Comparison of ENCODE assay signal across 3 cellular contexts in the genomic region with DNA sequence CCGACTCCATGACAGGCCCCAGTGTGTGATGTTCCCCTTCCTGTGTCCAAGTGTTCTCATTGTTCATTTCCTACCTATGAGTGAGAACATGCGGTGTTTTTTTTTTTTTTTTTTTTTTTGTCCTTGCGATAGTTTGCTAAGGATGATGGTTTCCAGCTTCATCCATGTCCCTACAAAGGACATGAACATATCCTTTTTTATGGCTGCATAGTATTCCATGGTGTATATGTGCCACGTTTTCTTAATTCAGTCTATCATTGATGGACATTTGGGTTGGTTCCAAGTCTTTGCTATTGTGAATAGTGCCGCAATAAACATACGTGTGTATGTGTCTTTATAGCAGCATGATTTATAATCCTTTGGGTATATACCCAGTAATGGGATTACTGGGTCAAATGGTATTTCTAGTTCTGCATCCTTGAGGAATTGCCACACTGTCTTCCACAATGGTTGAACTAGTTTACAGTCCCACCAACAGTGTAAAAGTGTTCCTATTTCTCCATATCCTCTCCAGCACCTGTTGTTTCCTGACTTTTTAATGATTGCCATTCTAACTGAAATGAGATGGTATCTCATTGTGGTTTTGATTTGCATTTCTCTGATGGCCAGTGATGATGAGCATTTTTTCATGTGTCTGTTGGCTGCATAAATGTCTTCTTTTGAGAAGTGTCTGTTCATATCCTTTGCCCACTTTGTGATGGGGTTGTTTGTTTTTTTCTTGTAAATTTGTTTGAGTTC. TPM values are rescaled to one million over a fixed set of nuclear protein-coding genes. Genes with fewer than 3 reads are reported as not detected.
A peak's percentile ranks its signal among the peaks of the same experiment; 100 is the strongest.
DNase-seq lines count a peak whose midpoint lies in the region; ATAC-seq, FAIRE-seq and TF ChIP-seq lines count a peak whose summit lies in the region.
"Not testable (repeated sequence)": the region's sequence is repeated elsewhere in the genome, so short reads cannot be mapped to it uniquely, and the experiment has no call there.

No MANE protein-coding gene starts in this region.

- not testable (repeated sequence) for TF ChIP-seq POLR2A in K562 (conservative IDR thresholded peaks at IDR 0.05); HepG2 (IDR thresholded peaks at IDR 0.05; ENCODE audit: insufficient read depth in 1 of 2, low read depth in 2 of 2, low read length in 2 of 2)

- H3K36me3 ChIP-seq in HEK293 (ENCODE audit: control insufficient read depth in 2 of 2, insufficient read depth in 1 of 2, low read length in 2 of 2); K562 (ENCODE audit: control insufficient read depth, insufficient read depth, low read length); HepG2 (replicated peaks in 1 of 2; ENCODE audit: control insufficient read depth in 1 of 2, insufficient read depth in 2 of 2, low read length in 2 of 2): not testable (repeated sequence)

- not testable (repeated sequence) for TF ChIP-seq RAD21 in K562 (CRISPR knock-in tag; conservative IDR thresholded peaks at IDR 0.05 in 1 of 2, IDR thresholded peaks at IDR 0.05 in 1 of 2); HepG2 (CRISPR knock-in tag; IDR thresholded peaks at IDR 0.05)

- POLR2A ChIA-PET in HEK293 (lab: Yijun Ruan, JAX); K562 (lab: Yijun Ruan, JAX); HepG2 (lab: Yijun Ruan, JAX): not testable (repeated sequence)

- not testable (repeated sequence) for TF ChIP-seq EP300 in K562 (IDR thresholded peaks at IDR 0.05; ENCODE audit: low read length); HepG2 (IDR thresholded peaks at IDR 0.05; ENCODE audit: low read depth in 2 of 2, low read length in 2 of 2); HepG2 (CRISPR knock-in tag; IDR thresholded peaks at IDR 0.05; ENCODE audit: borderline replicate concordance)

- ATAC-seq in K562, HepG2: not testable (repeated sequence)

- CTCF ChIA-PET in HEK293 (lab: Yijun Ruan, JAX); K562 (lab: Yijun Ruan, JAX; ENCODE audit: low intra/inter-chr PET ratio); HepG2 (lab: Yijun Ruan, JAX; ENCODE audit: low intra/inter-chr PET ratio, low total read pairs): not testable (repeated sequence)

- H3K9ac ChIP-seq in K562 (ENCODE audit: insufficient read depth in 1 of 2, low read depth in 2 of 2, low read length in 2 of 2); HepG2 (ENCODE audit: insufficient read depth, low read depth, low read length): not testable (repeated sequence)

- H3K9me3 ChIP-seq in HEK293 (ENCODE audit: control insufficient read depth, insufficient read depth, low read depth, low read length); K562 (replicated peaks; ENCODE audit: control insufficient read depth, insufficient read depth, low read depth, low read length); HepG2 (ENCODE audit: low read length): not testable (repeated sequence)

- FAIRE-seq in K562 (lab: Jason Lieb, UNC); HepG2 (lab: Jason Lieb, UNC): not testable (repeated sequence)

- H2AFZ ChIP-seq in K562 (ENCODE audit: low read depth, low read length); HepG2 (ENCODE audit: low read length): not testable (repeated sequence)

- 73% methylated on average over 2 of the region's 6 CpGs for WGBS in K562 (ENCODE audit: insufficient coverage, low coverage, missing lambda C conversion rate)
- 97% methylated on average over 6 of the region's 6 CpGs for WGBS in HepG2 (ENCODE audit: low lambda C conversion rate)

- intact Hi-C loops in K562 (cut with micrococcal nuclease), result not testable (repeated sequence)
- intact Hi-C loops in HepG2 (cut with micrococcal nuclease; ENCODE audit: unreplicated experiment), result loop anchor here (2.0 kb wide), 1 partner anchor 13 kb away; no protein-coding TSS in a partner anchor

- not testable (repeated sequence) for BruUV-seq in K562 (replicated peaks; lab: Mats Ljungman, UMichigan); HepG2 (replicated peaks; lab: Mats Ljungman, UMichigan)

- H3K79me2 ChIP-seq in K562 (ENCODE audit: control insufficient read depth, insufficient read depth, low read length) (peaks cover 36% of the 10 kb centered on the region), HepG2 (ENCODE audit: insufficient read depth, low read length) (peaks cover 37% of the 10 kb centered on the region)

- not testable (repeated sequence) for H3K27me3 ChIP-seq in K562 (ENCODE audit: control insufficient read depth in 2 of 2, insufficient read depth in 2 of 2, low read length in 2 of 2); HepG2 (ENCODE audit: control insufficient read depth in 1 of 2, insufficient read depth in 2 of 2, low read length in 2 of 2)

- not testable (repeated sequence) for H3K4me1 ChIP-seq in HEK293 (ENCODE audit: control insufficient read depth, insufficient read depth, low read length); K562 (replicated peaks in 1 of 2; ENCODE audit: control insufficient read depth in 2 of 2, insufficient read depth in 2 of 2, low read length in 2 of 2)
- peaks cover 19% of the 10 kb centered on the region for H3K4me1 ChIP-seq in HepG2 (ENCODE audit: insufficient read depth, low read length)

- not testable (repeated sequence) for H3K4me2 ChIP-seq in K562 (ENCODE audit: insufficient read depth, low read length); HepG2 (ENCODE audit: low read depth, low read length)

- not testable (repeated sequence) for H4K20me1 ChIP-seq in K562 (replicated peaks; ENCODE audit: control insufficient read depth, insufficient read depth, low read length); HepG2 (ENCODE audit: insufficient read depth, low read length)

- not testable (repeated sequence) for H3K9me1 ChIP-seq in K562 (ENCODE audit: control insufficient read depth, insufficient read depth, low read length)

- H3K27ac ChIP-seq in HEK293 (ENCODE audit: extremely low read depth, low read depth, low read length); K562 (ENCODE audit: extremely low read depth, low read depth, low read length): not testable (repeated sequence)
- H3K27ac ChIP-seq in HepG2 (ENCODE audit: extremely low read length, insufficient read depth, low read length), result peak overlapping the region; percentile 37

- not testable (repeated sequence) for TF ChIP-seq CTCF in HEK293 (tag by site-specific recombination; IDR thresholded peaks at IDR 0.05); K562 (IDR thresholded peaks at IDR 0.05 in 2 of 3, conservative IDR thresholded peaks at IDR 0.05 in 1 of 3; ENCODE audit: insufficient read depth in 2 of 3, low read depth in 1 of 3, low read length in 3 of 3); HepG2 (CRISPR knock-in tag; IDR thresholded peaks at IDR 0.05)

- in situ Hi-C loops in K562 (cut with MboI); HepG2 (cut with HindIII; ENCODE audit: extremely low pct_ligation_motif_present, low pct_unique_long_range_greater_than_20kb): not testable (repeated sequence)

- DNase-seq in K562 (ENCODE audit: extremely low read depth in 1 of 4, low spot score in 3 of 4); HepG2 (ENCODE audit: low spot score): not testable (repeated sequence)

- H3K4me3 ChIP-seq in HEK293 (ENCODE audit: low read depth, low read length); K562; HepG2 (replicated peaks in 1 of 3; ENCODE audit: insufficient read depth in 1 of 3, low read depth in 2 of 3, low read length in 3 of 3): not testable (repeated sequence)

RNA-seq across cellular contexts. Expression of a gene that starts 54.5 kb away (rescaled TPM):
- 162 and 219 TPM in 2 replicates for total RNA-seq in K562 (2011; cell fraction: chromatin; rRNA removed; ENCODE audit: low replicate concordance)
- total RNA-seq in K562 (2011; cell fraction: nucleolus; rRNA removed), result 110 and 115 TPM in 2 replicates
- 90.7 and 93.5 TPM in 2 replicates for total RNA-seq in K562 (2011; cell fraction: nucleoplasm; rRNA removed)
- total RNA-seq in K562 (2014; rRNA removed), result 17.2 and 22.6 TPM in 2 replicates
- total RNA-seq in K562 (2014; rRNA removed; fragmentation: Illumina TruSeq; extraction: Trizol), result 12.5 and 13.1 TPM in 2 replicates
- 18.4 and 19.2 TPM in 2 replicates for total RNA-seq in K562 (2015; rRNA removed; fragmentation: Illumina TruSeq; extraction: Trizol)
- 32.0 and 32.7 TPM in 2 replicates for total RNA-seq in K562 (2021)
- polyA plus RNA-seq in K562 (2011; rRNA removed), result 17.8 and 22.9 TPM in 2 replicates
- polyA plus RNA-seq in K562 (2011; cell fraction: cytosol; rRNA removed), result 15.5 and 20.8 TPM in 2 replicates
- 90.4 and 97.4 TPM in 2 replicates for polyA plus RNA-seq in K562 (2011; cell fraction: nucleus; rRNA removed)
- 25.5 and 27.5 TPM in 2 replicates for polyA plus RNA-seq in K562 (2012)
- polyA plus RNA-seq in K562 (2014; fragmentation: Illumina TruSeq; extraction: Trizol), result 26.2 and 27.9 TPM in 2 replicates
- 1 to 10 TPM in 1 of 2 experiments, under 1 TPM in 1; 0.73 to 1.1 TPM for polyA plus RNA-seq in K562 (2014; fragmentation: Nextera tagmentation; extraction: Ambion mirVana)
- 27.5 and 29.6 TPM in 2 replicates for polyA plus RNA-seq in K562 (2014; rRNA removed)
- 32.3 and 35.5 TPM in 2 replicates for polyA minus RNA-seq in K562 (2011; rRNA and poly(A)+ RNA removed)
- 25.9 and 33.2 TPM in 2 replicates for polyA minus RNA-seq in K562 (2011; cell fraction: cytosol; rRNA and poly(A)+ RNA removed)
- 45.5 and 68.9 TPM in 2 replicates for polyA minus RNA-seq in K562 (2011; cell fraction: nucleus; rRNA and poly(A)+ RNA removed)
- total RNA-seq in HepG2 (2016; rRNA removed; fragmentation: Illumina TruSeq; extraction: Trizol), result 14.3 and 15.3 TPM in 2 replicates
- 9.9 and 10.4 TPM in 2 replicates for total RNA-seq in HepG2 (2016; cell fraction: cytosol; rRNA removed; fragmentation: Illumina TruSeq; extraction: Trizol; ENCODE audit: low read depth)
- total RNA-seq in HepG2 (2016; cell fraction: insoluble cytoplasmic fraction; rRNA removed; fragmentation: Illumina TruSeq; extraction: Trizol), result 12.9 and 13.7 TPM in 2 replicates
- 12.0 and 14.5 TPM in 2 replicates for total RNA-seq in HepG2 (2016; cell fraction: membrane; rRNA removed; fragmentation: Illumina TruSeq; extraction: Trizol)
- total RNA-seq in HepG2 (2016; cell fraction: nucleus; rRNA removed; fragmentation: Illumina TruSeq; extraction: Trizol), result 26.9 and 30.8 TPM in 2 replicates
- 23.0 and 26.3 TPM in 2 replicates for polyA plus RNA-seq in HepG2 (2011; rRNA removed)
- polyA plus RNA-seq in HepG2 (2011; cell fraction: cytosol; rRNA removed), result 15.9 and 16.5 TPM in 2 replicates
- 89.7 and 90.3 TPM in 2 replicates for polyA plus RNA-seq in HepG2 (2011; cell fraction: nucleus; rRNA removed)
- polyA plus RNA-seq in HepG2 (2012), result 18.5 and 25.7 TPM in 2 replicates
- 2.2 and 2.3 TPM in 2 replicates for polyA plus RNA-seq in HepG2 (2016; cell fraction: cytosol; fragmentation: Illumina TruSeq; extraction: Trizol; ENCODE audit: low read depth)
- 16.9 and 21.5 TPM in 2 replicates for polyA plus RNA-seq in HepG2 (2016; cell fraction: insoluble cytoplasmic fraction; fragmentation: Illumina TruSeq; extraction: Trizol; ENCODE audit: low read depth)
- polyA plus RNA-seq in HepG2 (2016; cell fraction: membrane; fragmentation: Illumina TruSeq; extraction: Trizol; ENCODE audit: low read depth), result 7.6 and 9.3 TPM in 2 replicates
- 56.2 and 67.8 TPM in 2 replicates for polyA plus RNA-seq in HepG2 (2016; cell fraction: nucleus; fragmentation: Illumina TruSeq; extraction: Trizol; ENCODE audit: insufficient read depth, low read depth)
- 58.6 and 58.9 TPM in 2 replicates for polyA minus RNA-seq in HepG2 (2011; rRNA and poly(A)+ RNA removed; ENCODE audit: low replicate concordance)
- polyA minus RNA-seq in HepG2 (2011; cell fraction: cytosol; rRNA and poly(A)+ RNA removed), result 22.0 and 27.0 TPM in 2 replicates
- 78.5 and 80.8 TPM in 2 replicates for polyA minus RNA-seq in HepG2 (2011; cell fraction: nucleus; rRNA and poly(A)+ RNA removed)
